Comparison of ENCODE assay signal across 9 cellular contexts in the genomic region with DNA sequence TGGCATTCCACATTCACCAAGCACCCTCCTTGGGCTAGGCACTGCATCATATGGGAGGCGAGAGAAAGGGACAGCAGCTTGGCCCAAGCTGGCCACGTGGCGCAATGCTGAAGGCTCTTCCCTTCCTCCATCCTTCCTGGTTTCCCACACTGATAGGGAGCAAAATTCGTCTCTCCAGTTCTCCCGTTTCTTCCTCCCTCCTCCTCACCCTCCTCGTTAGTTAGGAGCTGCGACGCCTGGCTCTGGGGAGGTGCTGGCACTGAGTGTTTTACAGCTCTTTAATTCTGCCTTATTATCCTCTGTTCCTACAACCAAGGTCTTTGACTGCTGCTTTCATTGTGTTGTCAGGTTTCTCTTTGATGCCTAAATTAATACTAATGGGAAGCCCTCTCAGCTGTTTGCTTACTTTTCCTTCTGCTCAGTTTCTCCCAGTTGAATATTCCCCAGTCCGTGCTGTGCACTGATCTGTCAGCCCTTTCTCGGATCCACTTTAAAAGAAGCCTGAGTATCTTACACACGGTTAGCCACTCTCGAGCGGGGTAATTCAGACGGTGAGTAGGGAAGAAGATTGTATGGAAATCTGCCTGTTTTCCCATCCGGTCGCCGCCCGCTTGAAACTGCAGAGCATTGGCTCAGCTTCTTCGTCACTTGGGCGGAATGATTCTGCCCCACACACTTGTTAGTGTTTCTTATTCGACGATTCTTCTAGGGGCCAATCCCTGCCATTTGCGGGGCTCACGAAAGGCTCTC. TPM values are rescaled to one million over a fixed set of nuclear protein-coding genes. Genes with fewer than 3 reads are reported as not detected.
DNase-seq lines count a peak whose midpoint lies in the region; ATAC-seq and TF ChIP-seq lines count a peak whose summit lies in the region.
"Had no signal": no experiment of that assay in that cellular context is flagged by ENCODE, and none has a peak within 500 bp of the region (broad histone marks: within the 10 kb centered on the region; RNA-seq: fewer than 3 reads in every experiment).

No MANE protein-coding gene starts in this region.

- intact Hi-C loops in cardiac septum (cut with DNase I), result no loop called here

- H3K4me3 Mint-ChIP-seq in neural progenitor cell, result no peak overlapping the region

- POLR2A ChIA-PET in BJ (lab: Charles Lee), result no interaction called here

- no peak overlapping the region for H3K27ac ChIP-seq in neural progenitor cell

- no peaks in the 10 kb centered on the region for H4K20me1 ChIP-seq in neural progenitor cell (ENCODE audit: low read depth)

- no peak for ATAC-seq in activated naive CD4-positive, alpha-beta T cell treated with anti-CD3 and anti-CD28 coated beads, Interleukin-2, amount 50 U/mL, for 72 hours
- no peak for ATAC-seq in GM21526 (IDR thresholded peaks at IDR 0.05; ENCODE audit: low FRiP score, unreplicated experiment)

- no peak overlapping the region for H3K27ac Mint-ChIP-seq in neural progenitor cell
- H3K27ac Mint-ChIP-seq in activated naive CD4-positive, alpha-beta T cell treated with anti-CD3 and anti-CD28 coated beads, Interleukin-2, amount 50 U/mL, for 72 hours, result no peak overlapping the region

- H2AFZ ChIP-seq in neural progenitor cell (replicated peaks), result peak overlapping the region; percentile 81

- peaks cover 6% of the 10 kb centered on the region for H3K27me3 ChIP-seq in BJ (ENCODE audit: control insufficient read depth, insufficient read depth, low read length)
- H3K27me3 ChIP-seq in neural progenitor cell, result peaks cover 18% of the 10 kb centered on the region

- no peak overlapping the region for H3K9ac ChIP-seq in neural progenitor cell

- no peaks in the 10 kb centered on the region for H3K79me2 ChIP-seq in neural progenitor cell (ENCODE audit: low read depth)

- peaks cover 18% of the 10 kb centered on the region for H3K4me1 Mint-ChIP-seq in neural progenitor cell

- H3K36me3 ChIP-seq in BJ (ENCODE audit: control insufficient read depth, insufficient read depth, low read length), result no peaks in the 10 kb centered on the region
- H3K36me3 ChIP-seq in neural progenitor cell, result no peaks in the 10 kb centered on the region

- CTCF ChIA-PET in BJ (lab: Yijun Ruan, JAX), result interaction anchor here (0.8 to 2.3 kb wide), 6 partner anchors 10 to 108 kb away, joined by 3 to 18 read pairs (median 10); no protein-coding TSS in a partner anchor

- H3K4me2 ChIP-seq in neural progenitor cell, result peak overlapping the region; percentile 61

- TF ChIP-seq CTCF in BJ (IDR thresholded peaks at IDR 0.05; ENCODE audit: insufficient read depth, low read depth, low read length), result no peak
- TF ChIP-seq CTCF in neural progenitor cell (IDR thresholded peaks at IDR 0.05), result no peak

- no peaks in the 10 kb centered on the region for H3K36me3 Mint-ChIP-seq in neural progenitor cell
- H3K36me3 Mint-ChIP-seq in activated naive CD4-positive, alpha-beta T cell treated with anti-CD3 and anti-CD28 coated beads, Interleukin-2, amount 50 U/mL, for 72 hours, result no peaks in the 10 kb centered on the region

- no peaks in the 10 kb centered on the region for H3K27me3 Mint-ChIP-seq in neural progenitor cell (ENCODE audit: insufficient read depth, low read depth)

- no peaks in the 10 kb centered on the region for H3K9me3 ChIP-seq in neural progenitor cell (ENCODE audit: low read depth)

- H3K4me3 ChIP-seq in BJ (ENCODE audit: low read depth, low read length) (peak overlapping the region; percentile 33), neural progenitor cell (peak overlapping the region; percentile 24)

- DNase-seq in BJ (ENCODE audit: low read depth), result no peak
- peak; percentile 37 for DNase-seq in amniotic epithelial cell (ENCODE audit: low read depth)
- peak; percentile 74 for DNase-seq in cardiac septum (ENCODE audit: low spot score)
- DNase-seq in neural progenitor cell (ENCODE audit: low spot score), result peak; percentile 24
- no peak for DNase-seq in activated naive CD4-positive, alpha-beta T cell treated with anti-CD3 and anti-CD28 coated beads, Interleukin-2, amount 50 U/mL, for 72 hours (ENCODE audit: low spot score in 2 of 2)
- DNase-seq in activated T-cell treated with anti-CD3 and anti-CD28 coated beads, Interleukin-2, amount 50 U/mL, for 48 hours, result no peak
- DNase-seq in DMS79 treated with DMSO at 0.1 percent for 48 hours (lab: John Stamatoyannopoulos, UW), result no peak
- DNase-seq: DMS 273 treated with DMSO at 0.1 percent for 48 hours had no signal

- peaks cover 5% of the 10 kb centered on the region for H3F3A ChIP-seq in neural progenitor cell (ENCODE audit: low read depth)

- no peaks in the 10 kb centered on the region for H3K9me3 Mint-ChIP-seq in neural progenitor cell
- H3K9me3 Mint-ChIP-seq in activated naive CD4-positive, alpha-beta T cell treated with anti-CD3 and anti-CD28 coated beads, Interleukin-2, amount 50 U/mL, for 72 hours, result no peaks in the 10 kb centered on the region

- H3K4me1 ChIP-seq in neural progenitor cell, result peaks cover 25% of the 10 kb centered on the region

RNA-seq across cellular contexts. Expression of gene SMYD2, which starts 56.2 kb away (rescaled TPM):
- polyA plus RNA-seq in BJ (2011; rRNA removed), result 41.5 and 56.2 TPM in 2 replicates
- 15.7 and 16.7 TPM in 2 replicates for polyA minus RNA-seq in BJ (2011; rRNA and poly(A)+ RNA removed)
- total RNA-seq in cardiac septum, result 445 TPM
- total RNA-seq in neural progenitor cell (ENCODE audit: low replicate concordance), result 18.9 and 20.5 TPM in 2 replicates
- total RNA-seq in activated naive CD4-positive, alpha-beta T cell treated with anti-CD3 and anti-CD28 coated beads, Interleukin-2, amount 50 U/mL, for 72 hours, result 10 to 100 TPM; 15.4 to 45.7 TPM

Comparison
In these comparisons a context has a peak if more than half of its experiments do, and no peak if none do; other contexts are left out.
1. DNase-seq: peak in amniotic epithelial cell (single experiment), cardiac septum (single experiment) and neural progenitor cell (single experiment); none in BJ (single experiment), activated naive CD4-positive, alpha-beta T cell treated with anti-CD3 and anti-CD28 coated beads, Interleukin-2, amount 50 U/mL, for 72 hours (0 of 2), activated T-cell treated with anti-CD3 and anti-CD28 coated beads, Interleukin-2, amount 50 U/mL, for 48 hours (0 of 2) and DMS79 treated with DMSO at 0.1 percent for 48 hours (single experiment).